ENCODE assay signal across 8 cellular contexts in the genomic region with DNA sequence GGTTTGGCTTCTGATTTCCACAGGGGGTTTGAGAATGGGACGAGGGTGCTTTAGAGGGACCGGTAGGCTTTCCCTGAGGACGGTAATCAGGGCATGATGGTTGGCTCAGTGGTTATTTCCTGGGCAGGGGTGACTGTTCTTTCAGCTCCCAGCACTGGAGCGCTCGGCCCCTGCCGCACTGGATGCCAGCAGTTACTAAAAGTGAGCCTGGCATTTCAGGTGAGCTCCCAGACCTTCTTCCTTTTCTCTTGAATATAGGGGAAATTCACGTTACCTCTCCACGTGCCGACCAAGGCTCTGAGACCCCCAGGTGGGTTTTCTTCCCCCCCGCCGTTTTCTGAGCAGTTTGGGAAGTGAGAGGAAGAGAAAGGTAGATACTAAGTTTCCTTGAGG. TPM values are rescaled to one million over a fixed set of nuclear protein-coding genes. Genes with fewer than 3 reads are reported as not detected.
DNase-seq lines count a peak whose midpoint lies in the region; ATAC-seq and TF ChIP-seq lines count a peak whose summit lies in the region.

No MANE protein-coding gene starts in this region.

- no peaks in the 10 kb centered on the region for H3K9me3 Mint-ChIP-seq in progenitor cell of endocrine pancreas (ENCODE audit: low read depth)

- H3K4me1 Mint-ChIP-seq in progenitor cell of endocrine pancreas (ENCODE audit: low read depth): peaks cover 12% of the 10 kb centered on the region

- H3K4me3 ChIP-seq in GM06990 (replicated peaks; ENCODE audit: low read depth, low read length) (peak overlapping the region; percentile 86), esophagus (ENCODE audit: low read depth in 1 of 2, low read length in 2 of 2) (peak overlapping the region; percentile 78 to 87)

- no peak for TF ChIP-seq CTCF in GM06990 (IDR thresholded peaks at IDR 0.05; ENCODE audit: insufficient read depth, low read length, poor library complexity, severe bottlenecking)
- TF ChIP-seq CTCF in RWPE1 (conservative IDR thresholded peaks at IDR 0.05; ENCODE audit: low read depth): no peak
- TF ChIP-seq CTCF in progenitor cell of endocrine pancreas (IDR thresholded peaks at IDR 0.05; ENCODE audit: unreplicated experiment): no peak

- CTCF ChIA-PET in RWPE1 (lab: Yijun Ruan, JAX): interaction anchor here (3.5 kb wide), 1 partner anchor 10 kb away, joined by 10 read pairs; no protein-coding TSS in a partner anchor

- peak overlapping the region; percentile 82 for H3K4me3 Mint-ChIP-seq in progenitor cell of endocrine pancreas (ENCODE audit: low read depth)

- H3K27ac ChIP-seq in RWPE1 (peak overlapping the region; percentile 95), esophagus (ENCODE audit: low read depth in 2 of 2, low read length in 1 of 2) (peak overlapping the region; percentile 90 to 96)

- H3K36me3 Mint-ChIP-seq in progenitor cell of endocrine pancreas (ENCODE audit: insufficient read depth): peaks cover 2% of the 10 kb centered on the region

- ATAC-seq in activated CD4-positive, CD25-positive, alpha-beta regulatory T cell treated with anti-CD3 and anti-CD28 coated beads, Interleukin-2, amount 50 U/mL, for 24 hours: no peak
- ATAC-seq in GM18870 (IDR thresholded peaks at IDR 0.05; ENCODE audit: unreplicated experiment): no peak

- no peaks in the 10 kb centered on the region for H3K27me3 ChIP-seq in GM06990 (replicated peaks; ENCODE audit: control insufficient read depth, insufficient read depth, low read length)
- H3K27me3 ChIP-seq in esophagus (ENCODE audit: control insufficient read depth in 1 of 2, insufficient read depth in 2 of 2, low read length in 2 of 2): no peaks in the 10 kb centered on the region

- H3K4me1 ChIP-seq in esophagus (ENCODE audit: control insufficient read depth in 2 of 2, insufficient read depth in 2 of 2, low read length in 1 of 2): peaks cover 7 to 34% of the 10 kb centered on the region in 2 donors

- 23 to 29% methylated on average over 11 of the region's 11 CpGs for WGBS in esophagus, 2 donors

- POLR2A ChIA-PET in RWPE1 (lab: Yijun Ruan, JAX; ENCODE audit: low non-redundant PET): no interaction called here

- no peaks in the 10 kb centered on the region for H3K27me3 Mint-ChIP-seq in progenitor cell of endocrine pancreas

- H3K9me3 ChIP-seq in esophagus (ENCODE audit: control insufficient read depth in 2 of 2, insufficient read depth in 1 of 2, low read depth in 1 of 2, low read length in 1 of 2): no peaks in the 10 kb centered on the region

- DNase-seq in GM06990 (ENCODE audit: extremely low read depth, insufficient read length) (no peak), RWPE1 (ENCODE audit: low spot score) (no peak), progenitor cell of endocrine pancreas (ENCODE audit: low spot score, unreplicated experiment) (no peak)
- no peak for DNase-seq in NK-92 treated with Interleukin-12 subunit alpha and Interleukin-12 subunit beta, amount 100 ng/mL, for 24 hours (lab: John Stamatoyannopoulos, UW)
- DNase-seq in stimulated activated naive CD4-positive, alpha-beta T cell treated with Interleukin-2 at 50 U/mL for 16 hours (lab: John Stamatoyannopoulos, UW): no peak

- H3K36me3 ChIP-seq in GM06990 (ENCODE audit: control insufficient read depth, insufficient read depth, low read length): peaks cover 11% of the 10 kb centered on the region
- H3K36me3 ChIP-seq in esophagus (ENCODE audit: control insufficient read depth in 2 of 2, insufficient read depth in 2 of 2, low read length in 1 of 2): no peaks in the 10 kb centered on the region

- H3K27ac Mint-ChIP-seq in progenitor cell of endocrine pancreas: peak overlapping the region; percentile 5

RNA-seq across cellular contexts. Expression of a gene that starts 1.0 kb away (rescaled TPM):
- 10 to 100 TPM; 46.7 to 59.5 TPM for polyA plus RNA-seq in esophagus
- total RNA-seq in progenitor cell of endocrine pancreas: 29.6 and 30.6 TPM in 2 replicates

RNA-seq across cellular contexts. Expression of a gene that starts 34.8 kb away (rescaled TPM):
- under 1 TPM; 0.10 to 0.14 TPM for polyA plus RNA-seq in esophagus
- total RNA-seq in progenitor cell of endocrine pancreas: 0.19 and 0.82 TPM in 2 replicates
